ENCODE assay signal across 11 cellular contexts in genomic region chr12:4858385-4858784, GRCh38. TPM values are rescaled to one million over a fixed set of nuclear protein-coding genes. Genes with fewer than 3 reads are reported as not detected.
DNase-seq lines count a peak whose midpoint lies in the region; ATAC-seq, FAIRE-seq and TF ChIP-seq lines count a peak whose summit lies in the region.
"Had no signal": no experiment of that assay in that cellular context is flagged by ENCODE, and none has a peak within 500 bp of the region (broad histone marks: within the 10 kb centered on the region; RNA-seq: fewer than 3 reads in every experiment).

No MANE protein-coding gene starts in this region.

- no peaks in the 10 kb centered on the region for H3K9me1 ChIP-seq in K562 (ENCODE audit: control insufficient read depth, insufficient read depth, low read length)

- CTCF ChIA-PET in K562 (lab: Yijun Ruan, JAX; ENCODE audit: low intra/inter-chr PET ratio): interaction anchor here (0.6 to 1.3 kb wide), 3 partner anchors 10 to 500 kb away, joined by 3 to 5 read pairs (median 3); no protein-coding TSS in a partner anchor
- CTCF ChIA-PET in CD4-positive, alpha-beta memory T cell (lab: Charles Lee; ENCODE audit: partially characterized antibody): interaction anchor here (0.6 to 7.6 kb wide), 15 partner anchors 8 to 1558 kb away, joined by 3 to 93 read pairs (median 7); no protein-coding TSS in a partner anchor

- intact Hi-C loops in Right ventricle myocardium superior (cut with DNase I): no loop called here
- intact Hi-C loops in cardiac septum (cut with DNase I): loop anchor here (10.0 kb wide), 1 partner anchor 226 kb away; no protein-coding TSS in a partner anchor
- intact Hi-C loops in K562 (cut with micrococcal nuclease): loop anchor here (5.0 kb wide), 1 partner anchor 224 kb away; no protein-coding TSS in a partner anchor
- intact Hi-C loops in lower lobe of right lung (cut with DNase I): no loop called here
- intact Hi-C loops in CD4-positive, alpha-beta memory T cell (cut with micrococcal nuclease): loop anchor here (1.0 kb wide), 1 partner anchor 145 kb away; no protein-coding TSS in a partner anchor

- no peaks in the 10 kb centered on the region for H3K36me3 Mint-ChIP-seq in CD4-positive, alpha-beta memory T cell

- H3K4me2 ChIP-seq in K562 (ENCODE audit: insufficient read depth, low read length): no peak overlapping the region

- H3K27ac ChIP-seq in K562 (ENCODE audit: extremely low read depth, low read depth, low read length) (no peak overlapping the region), lower lobe of right lung (no peak overlapping the region)
- H3K27ac ChIP-seq in CD4-positive, alpha-beta memory T cell (ENCODE audit: low read depth, low read length): no peak overlapping the region
- H3K27ac ChIP-seq: HL-60 had no signal

- H2AFZ ChIP-seq in K562 (ENCODE audit: low read depth, low read length): no peak overlapping the region

- DNase-seq in Right ventricle myocardium superior (no peak), cardiac septum (ENCODE audit: low spot score) (no peak), K562 (ENCODE audit: extremely low read depth in 1 of 4, low spot score in 3 of 4) (no peak), lower lobe of right lung (no peak), NCI-H510A treated with DMSO at 0.1 percent for 48 hours (lab: John Stamatoyannopoulos, UW) (no peak), GM19238 (ENCODE audit: insufficient read length, low spot score) (no peak)
- no peak for DNase-seq in stimulated activated CD4-positive, alpha-beta T cell treated with anti-CD3 and anti-CD28 coated beads, Interleukin-12 subunit alpha, Interleukin-12 subunit beta, amount 100 ng/mL, for 4 hours
- DNase-seq in CD4-positive, alpha-beta memory T cell: no peak

- in situ Hi-C loops in K562 (cut with MboI): no loop called here

- TF ChIP-seq CTCF in K562 (IDR thresholded peaks at IDR 0.05 in 2 of 3, conservative IDR thresholded peaks at IDR 0.05 in 1 of 3; ENCODE audit: insufficient read depth in 2 of 3, low read depth in 1 of 3, low read length in 3 of 3) (no peak), lower lobe of right lung (IDR thresholded peaks at IDR 0.05) (no peak)

- H3K9me3 ChIP-seq in K562 (replicated peaks; ENCODE audit: control insufficient read depth, insufficient read depth, low read depth, low read length): no peaks in the 10 kb centered on the region
- H3K9me3 ChIP-seq in lower lobe of right lung: no peaks in the 10 kb centered on the region
- no peaks in the 10 kb centered on the region for H3K9me3 ChIP-seq in CD4-positive, alpha-beta memory T cell (ENCODE audit: control insufficient read depth in 1 of 2, low read length in 2 of 2)

- TF ChIP-seq RAD21 in K562 (CRISPR knock-in tag; conservative IDR thresholded peaks at IDR 0.05 in 1 of 2, IDR thresholded peaks at IDR 0.05 in 1 of 2): no peak

- TF ChIP-seq POLR2A in K562 (conservative IDR thresholded peaks at IDR 0.05): no peak

- peak overlapping the region in 4 of 8 donors; percentile 80 to 86 (median 86) for H3K4me3 Mint-ChIP-seq in CD4-positive, alpha-beta memory T cell

- H4K20me1 ChIP-seq in K562 (replicated peaks; ENCODE audit: control insufficient read depth, insufficient read depth, low read length): 0 out of 2 replicates have a peak, but pooled peaks cover 11% of the 10 kb centered on the region

- H3K9me3 Mint-ChIP-seq in CD4-positive, alpha-beta memory T cell: no peaks in the 10 kb centered on the region
- H3K9me3 Mint-ChIP-seq: activated T-cell treated with anti-CD3 and anti-CD28 coated beads, Interleukin-2, amount 50 U/mL, for 72 hours had no signal

- H3K36me3 ChIP-seq in K562 (ENCODE audit: control insufficient read depth, insufficient read depth, low read length): no peaks in the 10 kb centered on the region
- H3K36me3 ChIP-seq in lower lobe of right lung: no peaks in the 10 kb centered on the region
- no peaks in the 10 kb centered on the region for H3K36me3 ChIP-seq in CD4-positive, alpha-beta memory T cell (ENCODE audit: insufficient read depth, low read length)

- H3K4me3 ChIP-seq in K562: no peak overlapping the region
- H3K4me3 ChIP-seq in lower lobe of right lung: peak overlapping the region; percentile 24
- no peak overlapping the region for H3K4me3 ChIP-seq in CD4-positive, alpha-beta memory T cell (ENCODE audit: low read length in 2 of 2)

- H3K27me3 ChIP-seq in K562 (ENCODE audit: control insufficient read depth in 2 of 2, insufficient read depth in 2 of 2, low read length in 2 of 2) (peaks cover 2 to 18% of the 10 kb centered on the region in 2 experiments; a peak in 3 of 5 replicates), lower lobe of right lung (ENCODE audit: low read depth) (peaks cover 33% of the 10 kb centered on the region)
- peaks cover 10% of the 10 kb centered on the region for H3K27me3 ChIP-seq in CD4-positive, alpha-beta memory T cell (ENCODE audit: insufficient read depth, low read length)

- POLR2A ChIA-PET in K562 (lab: Yijun Ruan, JAX): interaction anchor here (1.6 kb wide), 1 partner anchor 10 kb away, joined by 3 read pairs; no protein-coding TSS in a partner anchor
- POLR2A ChIA-PET in CD4-positive, alpha-beta memory T cell (lab: Charles Lee; ENCODE audit: partially characterized antibody): no interaction called here

- H3K4me1 ChIP-seq in K562 (replicated peaks in 1 of 2; ENCODE audit: control insufficient read depth in 2 of 2, insufficient read depth in 2 of 2, low read length in 2 of 2) (no peaks in the 10 kb centered on the region; a peak in 1 of 5 replicates), lower lobe of right lung (peaks cover 13% of the 10 kb centered on the region)
- peaks cover 10% of the 10 kb centered on the region for H3K4me1 ChIP-seq in CD4-positive, alpha-beta memory T cell (ENCODE audit: insufficient read depth, low read length)

- WGBS in K562 (ENCODE audit: insufficient coverage, low coverage, missing lambda C conversion rate): 2% methylated on average over 7 of the region's 9 CpGs

- H3K79me2 ChIP-seq in K562 (ENCODE audit: control insufficient read depth, insufficient read depth, low read length): no peaks in the 10 kb centered on the region

- H3K4me1 Mint-ChIP-seq in CD4-positive, alpha-beta memory T cell: peaks cover 11 to 22% (median 14%) of the 10 kb centered on the region in 4 donors

- no peak for FAIRE-seq in K562 (lab: Jason Lieb, UNC)

- ATAC-seq in Right ventricle myocardium superior (ENCODE audit: poor library complexity): peak; percentile 75
- ATAC-seq in K562: peak; percentile 59; the same call in 2 of the 3 replicates
- ATAC-seq in lower lobe of right lung: peak; percentile 38 to 61

- no TSS peak for BruUV-seq in K562 (replicated peaks; lab: Mats Ljungman, UMichigan)

- peaks cover 12% of the 10 kb centered on the region in 2 donors for H3K27me3 Mint-ChIP-seq in CD4-positive, alpha-beta memory T cell

- no peak for TF ChIP-seq EP300 in K562 (IDR thresholded peaks at IDR 0.05; ENCODE audit: low read length)

- no peak overlapping the region for H3K9ac ChIP-seq in K562 (ENCODE audit: insufficient read depth in 1 of 2, low read depth in 2 of 2, low read length in 2 of 2)

- H3K27ac Mint-ChIP-seq in CD4-positive, alpha-beta memory T cell: no peak overlapping the region
- H3K27ac Mint-ChIP-seq: activated T-cell treated with anti-CD3 and anti-CD28 coated beads, Interleukin-2, amount 50 U/mL, for 72 hours had no signal

TF ChIP-seq in K562, 482 proteins besides CTCF, POLR2A, EP300 and RAD21 (continues in another document):
- no peak for TF ChIP-seq ZNF239 (CRISPR knock-in tag; IDR thresholded peaks at IDR 0.05)
- TF ChIP-seq THRA (IDR thresholded peaks at IDR 0.05): no peak
- no peak for TF ChIP-seq BRD9 (IDR thresholded peaks at IDR 0.05; ENCODE audit: low read depth, partially characterized antibody)

RNA-seq across cellular contexts. Expression of gene KCNA1, which starts 51.3 kb away (rescaled TPM):
- total RNA-seq in Right ventricle myocardium superior: not detected
- total RNA-seq in cardiac septum: 0.13 TPM
- total RNA-seq in K562 (2011; cell fraction: chromatin; rRNA removed; ENCODE audit: low replicate concordance): not detected in 2 replicates
- not detected in 2 replicates for total RNA-seq in K562 (2011; cell fraction: nucleolus; rRNA removed)
- not detected in 2 replicates for total RNA-seq in K562 (2011; cell fraction: nucleoplasm; rRNA removed)
- total RNA-seq in K562 (2014; rRNA removed): not detected in 2 replicates
- total RNA-seq in K562 (2014; rRNA removed; fragmentation: Illumina TruSeq; extraction: Trizol): not detected in 2 replicates
- not detected in 2 replicates for total RNA-seq in K562 (2015; rRNA removed; fragmentation: Illumina TruSeq; extraction: Trizol)
- total RNA-seq in K562 (2021): not detected in 2 replicates
- polyA plus RNA-seq in K562 (2011; rRNA removed): not detected in 2 replicates
- polyA plus RNA-seq in K562 (2011; cell fraction: cytosol; rRNA removed): not detected in 2 replicates
- not detected in 2 replicates for polyA plus RNA-seq in K562 (2011; cell fraction: nucleus; rRNA removed)
- not detected in 2 replicates for polyA plus RNA-seq in K562 (2012)
- not detected in 2 replicates for polyA plus RNA-seq in K562 (2014; fragmentation: Illumina TruSeq; extraction: Trizol)
- not detected for polyA plus RNA-seq in K562 (2014; fragmentation: Nextera tagmentation; extraction: Ambion mirVana)
- not detected in 2 replicates for polyA plus RNA-seq in K562 (2014; rRNA removed)
- not detected in 2 replicates for polyA minus RNA-seq in K562 (2011; rRNA and poly(A)+ RNA removed)
- not detected in 2 replicates for polyA minus RNA-seq in K562 (2011; cell fraction: cytosol; rRNA and poly(A)+ RNA removed)
- not detected in 2 replicates for polyA minus RNA-seq in K562 (2011; cell fraction: nucleus; rRNA and poly(A)+ RNA removed)
- total RNA-seq in lower lobe of right lung: not detected
- total RNA-seq in CD4-positive, alpha-beta memory T cell: not detected
- polyA plus RNA-seq in CD4-positive, alpha-beta memory T cell: not detected
- total RNA-seq: fibroblast of lung had no signal
- polyA plus RNA-seq: fibroblast of lung had no signal

Comparison
In these comparisons a context has a peak if more than half of its experiments do, and no peak if none do; other contexts are left out.
1. intact Hi-C loops: an anchor here in cardiac septum (10.0 kb wide), K562 (5.0 kb wide) and CD4-positive, alpha-beta memory T cell (1.0 kb wide); none called in Right ventricle myocardium superior and lower lobe of right lung.